ENCODE assay signal across 11 cellular contexts in genomic region chr21:25396135-25396711, GRCh38.
DNase-seq lines count a peak whose midpoint lies in the region; ATAC-seq and TF ChIP-seq lines count a peak whose summit lies in the region.
"Had no signal": no experiment of that assay in that cellular context is flagged by ENCODE, and none has a peak within 500 bp of the region (broad histone marks: within the 10 kb centered on the region; RNA-seq: fewer than 3 reads in every experiment).

No MANE protein-coding gene starts in this region.

- H3K4me1 ChIP-seq in adrenal gland (replicated peaks in 1 of 2) = no peaks in the 10 kb centered on the region
- H3K4me1 ChIP-seq: tibial nerve had no signal

- H3K27ac Mint-ChIP-seq in activated T-helper 2 cell treated with anti-CD3 and anti-CD28 coated beads, Interferon-gamma antibody, Interleukin-2, Interleukin-4, amounts not matched to agents 10 μg/mL and 5 μg/mL and 100 μg/mL, durations not matched to agents 14 hours and 24 hours and 36 hours = peak overlapping the region; percentile 88

- no peaks in the 10 kb centered on the region for H3K36me3 Mint-ChIP-seq in activated T-helper 2 cell treated with anti-CD3 and anti-CD28 coated beads, Interferon-gamma antibody, Interleukin-2, Interleukin-4, amounts not matched to agents 10 μg/mL and 5 μg/mL and 100 μg/mL, durations not matched to agents 14 hours and 24 hours and 36 hours (ENCODE audit: low read depth)

- H3K4me1 Mint-ChIP-seq in activated T-helper 2 cell treated with anti-CD3 and anti-CD28 coated beads, Interferon-gamma antibody, Interleukin-2, Interleukin-4, amounts not matched to agents 10 μg/mL and 5 μg/mL and 100 μg/mL, durations not matched to agents 14 hours and 24 hours and 36 hours (ENCODE audit: low read depth) = peaks cover 17% of the 10 kb centered on the region

- intact Hi-C loops in activated T-helper 2 cell treated with anti-CD3 and anti-CD28 coated beads, Interferon-gamma antibody, Interleukin-2, Interleukin-4, amounts not matched to agents 10 μg/mL and 5 μg/mL and 100 μg/mL, durations not matched to agents 14 hours and 24 hours and 36 hours (cut with micrococcal nuclease) = loop anchor here (1.0 kb wide), 7 partner anchors 25 to 177 kb away; no protein-coding TSS in a partner anchor
- intact Hi-C loops in adrenal gland (cut with DNase I) = no loop called here

- H3K4me3 Mint-ChIP-seq in activated T-helper 2 cell treated with anti-CD3 and anti-CD28 coated beads, Interferon-gamma antibody, Interleukin-2, Interleukin-4, amounts not matched to agents 10 μg/mL and 5 μg/mL and 100 μg/mL, durations not matched to agents 14 hours and 24 hours and 36 hours (ENCODE audit: low read depth) = peak overlapping the region; percentile 2

- H3K36me3 ChIP-seq in adrenal gland (replicated peaks in 1 of 2) = no peaks in the 10 kb centered on the region
- H3K36me3 ChIP-seq: tibial nerve had no signal

- no peaks in the 10 kb centered on the region for H3K27me3 ChIP-seq in adrenal gland
- H3K27me3 ChIP-seq: tibial nerve had no signal

- no peak for TF ChIP-seq POLR2A in adrenal gland (IDR thresholded peaks at IDR 0.05)

- H3K4me3 ChIP-seq in adrenal gland = no peak overlapping the region
- H3K4me3 ChIP-seq: tibial nerve had no signal

- H3K27ac ChIP-seq in adrenal gland = no peak overlapping the region
- H3K27ac ChIP-seq: tibial nerve had no signal

- no peaks in the 10 kb centered on the region for H3K9me3 ChIP-seq in adrenal gland (replicated peaks in 1 of 3)
- H3K9me3 ChIP-seq: tibial nerve had no signal

- WGBS in adrenal gland, 4 donors = 82 to 93% (median 85%) methylated on average over 8 of the region's 8 CpGs

- no peaks in the 10 kb centered on the region for H3K27me3 Mint-ChIP-seq in activated T-helper 2 cell treated with anti-CD3 and anti-CD28 coated beads, Interferon-gamma antibody, Interleukin-2, Interleukin-4, amounts not matched to agents 10 μg/mL and 5 μg/mL and 100 μg/mL, durations not matched to agents 14 hours and 24 hours and 36 hours (ENCODE audit: low read depth)

- ATAC-seq in HG03280 (IDR thresholded peaks at IDR 0.05; ENCODE audit: unreplicated experiment) = peak; percentile 89

- H3K9me3 Mint-ChIP-seq in activated T-helper 2 cell treated with anti-CD3 and anti-CD28 coated beads, Interferon-gamma antibody, Interleukin-2, Interleukin-4, amounts not matched to agents 10 μg/mL and 5 μg/mL and 100 μg/mL, durations not matched to agents 14 hours and 24 hours and 36 hours = no peaks in the 10 kb centered on the region

- peak; percentile 82 for DNase-seq in stimulated activated naive CD4-positive, alpha-beta T cell treated with Interleukin-2 at 50 U/mL for 16 hours (lab: John Stamatoyannopoulos, UW)
- no peak for DNase-seq in stimulated activated naive CD4-positive, alpha-beta T cell (lab: John Stamatoyannopoulos, UW)
- DNase-seq in activated T-helper 2 cell treated with anti-CD3 and anti-CD28 coated beads, Interferon-gamma antibody, Interleukin-2, Interleukin-4, amounts not matched to agents 10 μg/mL and 5 μg/mL and 100 μg/mL, durations not matched to agents 14 hours and 24 hours and 36 hours (ENCODE audit: low spot score) = peak; percentile 48
- DNase-seq in GDM1 (lab: John Stamatoyannopoulos, UW) (no peak), adrenal gland (no peak), COLO668 (lab: John Stamatoyannopoulos, UW; ENCODE audit: unreplicated experiment) (no peak), GF-D8 (lab: John Stamatoyannopoulos, UW) (no peak)
- DNase-seq: amygdala, kidney had no signal

- no peak for TF ChIP-seq CTCF in adrenal gland (IDR thresholded peaks at IDR 0.05)

Comparison
In these comparisons a context has a peak if more than half of its experiments do, and no peak if none do; other contexts are left out.
1. DNase-seq: peak in stimulated activated naive CD4-positive, alpha-beta T cell treated with Interleukin-2 at 50 U/mL for 16 hours (single experiment) and activated T-helper 2 cell treated with anti-CD3 and anti-CD28 coated beads, Interferon-gamma antibody, Interleukin-2, Interleukin-4, amounts not matched to agents 10 μg/mL and 5 μg/mL and 100 μg/mL, durations not matched to agents 14 hours and 24 hours and 36 hours (single experiment); none in stimulated activated naive CD4-positive, alpha-beta T cell (0 of 6), GDM1 (single experiment), adrenal gland (0 of 7), COLO668 (single experiment) and GF-D8 (single experiment).